Comparison of ENCODE assay signal across 27 cellular contexts in genomic region chr14:33862261-33862802, GRCh38.
"Had no signal": no experiment of that assay in that cellular context is flagged by ENCODE, and none has a peak within 500 bp of the region (broad histone marks: within the 10 kb centered on the region; RNA-seq: fewer than 3 reads in every experiment).

No MANE protein-coding gene starts in this region.

- H3K4me1 Mint-ChIP-seq: mesothelial cell of epicardium, naive B cell had no signal

- H3K9me3 ChIP-seq: esophagus squamous epithelium, gastrocnemius medialis, heart right ventricle, left lung, lower lobe of right lung, mucosa of descending colon had no signal

- ATAC-seq: effector memory CD8-positive, alpha-beta T cell; gastrocnemius medialis; heart right ventricle; left cardiac atrium; left lung; left ventricle myocardium superior; lower lobe of right lung; mucosa of descending colon had no signal

- DNase-seq: dermis blood vessel endothelial cell; dorsolateral prefrontal cortex; effector CD4-positive, alpha-beta T cell; effector memory CD8-positive, alpha-beta T cell; endodermal cell; esophagus squamous epithelium; foreskin fibroblast; foreskin melanocyte; gastrocnemius medialis; glutamatergic neuron; head of caudate nucleus; heart right ventricle; hippocampal formation; left cardiac atrium; left ventricle myocardium superior; lower lobe of right lung; mesenchymal stem cell; mucosa of descending colon; naive B cell had no signal

- H3K27me3 Mint-ChIP-seq: effector memory CD8-positive, alpha-beta T cell had no signal

- FAIRE-seq: colon, endometrium, islet of Langerhans, keratinocyte had no signal

- H3K9me3 Mint-ChIP-seq: mesothelial cell of epicardium had no signal

- H3K27ac Mint-ChIP-seq: effector memory CD8-positive, alpha-beta T cell; endodermal cell; mesothelial cell of epicardium had no signal

- H3K36me3 Mint-ChIP-seq: mesothelial cell of epicardium, naive B cell had no signal

- H3K36me3 ChIP-seq: esophagus squamous epithelium, gastrocnemius medialis, heart right ventricle, left lung, lower lobe of right lung had no signal

- H3K27ac ChIP-seq: coronary artery, dorsolateral prefrontal cortex, epithelial cell of prostate, esophagus squamous epithelium, gastrocnemius medialis, heart right ventricle, left lung, lower lobe of right lung had no signal

- H3K4me1 ChIP-seq: gastrocnemius medialis, heart right ventricle, left lung, lower lobe of right lung had no signal

- H3K4me3 ChIP-seq: coronary artery, dorsolateral prefrontal cortex, esophagus squamous epithelium, gastrocnemius medialis, heart right ventricle, left lung, lower lobe of right lung, mucosa of descending colon had no signal

- H3K27me3 ChIP-seq: dorsolateral prefrontal cortex, esophagus squamous epithelium, gastrocnemius medialis, heart right ventricle, left lung had no signal

- H3K4me3 Mint-ChIP-seq: effector memory CD8-positive, alpha-beta T cell; endodermal cell; mesothelial cell of epicardium; naive B cell had no signal
